10 cellular contexts compared by ENCODE assay signal in genomic region chr13:46622918-46623256, GRCh38.
DNase-seq lines count a peak whose midpoint lies in the region; ATAC-seq and TF ChIP-seq lines count a peak whose summit lies in the region.
"Had no signal": no experiment of that assay in that cellular context is flagged by ENCODE, and none has a peak within 500 bp of the region (broad histone marks: within the 10 kb centered on the region; RNA-seq: fewer than 3 reads in every experiment).

No MANE protein-coding gene starts in this region.

- H3K27ac ChIP-seq in SJCRH30, result no peak overlapping the region
- H3K27ac ChIP-seq in gastroesophageal sphincter, result peak overlapping the region; percentile 60 to 68 (median 66)
- no peak overlapping the region for H3K27ac ChIP-seq in endodermal cell (ENCODE audit: low read depth, low read length)

- no peak overlapping the region for H3K4me3 Mint-ChIP-seq in endodermal cell

- peaks cover 12% of the 10 kb centered on the region for H3K27me3 Mint-ChIP-seq in endodermal cell (ENCODE audit: insufficient read depth)

- no peaks in the 10 kb centered on the region; the same call in 1 of the 2 replicates for H3K36me3 ChIP-seq in SJCRH30
- H3K36me3 ChIP-seq in gastroesophageal sphincter, result no peaks in the 10 kb centered on the region
- H3K36me3 ChIP-seq in skeletal muscle satellite cell (ENCODE audit: insufficient read depth, low read length), result no peaks in the 10 kb centered on the region
- no peaks in the 10 kb centered on the region for H3K36me3 ChIP-seq in endodermal cell (ENCODE audit: control insufficient read depth, insufficient read depth, low read length)

- no peak overlapping the region for H3K9ac ChIP-seq in skeletal muscle satellite cell (ENCODE audit: low read depth, low read length)
- H3K9ac ChIP-seq in endodermal cell (ENCODE audit: extremely low read depth, low read length, poor library complexity, severe bottlenecking), result no peak overlapping the region

- TF ChIP-seq CTCF in gastroesophageal sphincter (IDR thresholded peaks at IDR 0.05), result no peak
- no peak for TF ChIP-seq CTCF in endodermal cell (conservative IDR thresholded peaks at IDR 0.05)

- 0% methylated on average over 3 of the region's 3 CpGs for WGBS in gastroesophageal sphincter (ENCODE audit: low coverage in 1 of 2), 2 donors
- 89 to 94% methylated on average over 3 of the region's 3 CpGs for WGBS in endodermal cell (ENCODE audit: insufficient coverage in 1 of 2, insufficient read length in 1 of 2), 2 experiments

- H3K27me3 ChIP-seq in SJCRH30, result no peaks in the 10 kb centered on the region
- no peaks in the 10 kb centered on the region for H3K27me3 ChIP-seq in gastroesophageal sphincter
- no peaks in the 10 kb centered on the region for H3K27me3 ChIP-seq in skeletal muscle satellite cell (ENCODE audit: control insufficient read depth, insufficient read depth, low read length)
- H3K27me3 ChIP-seq in endodermal cell (ENCODE audit: control insufficient read depth, insufficient read depth, low read length, poor library complexity, severe bottlenecking), result peaks cover 15% of the 10 kb centered on the region

- peak; percentile 6 for DNase-seq in GOT3 (lab: John Stamatoyannopoulos, UW)
- peak; percentile 66 to 80 for DNase-seq in SJCRH30
- DNase-seq in NCI-H510A (lab: John Stamatoyannopoulos, UW), result no peak
- no peak for DNase-seq in endodermal cell
- DNase-seq: activated naive CD4-positive, alpha-beta T cell treated with Interleukin-2 at 50 U/mL for 16 hours; NCI-H2029 had no signal

- H3K27ac Mint-ChIP-seq in endodermal cell, result no peak overlapping the region

- peak; percentile 90 for ATAC-seq in gastroesophageal sphincter
- ATAC-seq in GM18909 (IDR thresholded peaks at IDR 0.05; ENCODE audit: poor library complexity, unreplicated experiment), result no peak
- ATAC-seq in GM21576 (IDR thresholded peaks at IDR 0.05; ENCODE audit: unreplicated experiment), result no peak

- H3K4me1 ChIP-seq in SJCRH30 (peaks cover 11% of the 10 kb centered on the region), gastroesophageal sphincter (peaks cover 30 to 80% (median 32%) of the 10 kb centered on the region in 3 donors), skeletal muscle satellite cell (ENCODE audit: control insufficient read depth, insufficient read depth, low read length) (peaks cover 20% of the 10 kb centered on the region), endodermal cell (ENCODE audit: control insufficient read depth, insufficient read depth, low read length) (peaks cover 4% of the 10 kb centered on the region)

- no peaks in the 10 kb centered on the region for H3K9me3 Mint-ChIP-seq in endodermal cell

- H3K36me3 Mint-ChIP-seq in endodermal cell (ENCODE audit: low read depth), result no peaks in the 10 kb centered on the region

- peaks cover 27% of the 10 kb centered on the region for H3K4me1 Mint-ChIP-seq in endodermal cell

- TF ChIP-seq EP300 in gastroesophageal sphincter (IDR thresholded peaks at IDR 0.05), result no peak

- no peak for TF ChIP-seq POLR2A in gastroesophageal sphincter (IDR thresholded peaks at IDR 0.05)

- H3K9me3 ChIP-seq in SJCRH30 (replicated peaks) (no peaks in the 10 kb centered on the region), gastroesophageal sphincter (no peaks in the 10 kb centered on the region), skeletal muscle satellite cell (replicated peaks; ENCODE audit: low read length) (no peaks in the 10 kb centered on the region), endodermal cell (ENCODE audit: control insufficient read depth, low read length) (no peaks in the 10 kb centered on the region)

- H3K4me2 ChIP-seq in skeletal muscle satellite cell (ENCODE audit: low read length), result peak overlapping the region; percentile 59

- H3K4me3 ChIP-seq in SJCRH30 (no peak overlapping the region), gastroesophageal sphincter (no peak overlapping the region), skeletal muscle satellite cell (ENCODE audit: low read length) (no peak overlapping the region), endodermal cell (ENCODE audit: low read length) (no peak overlapping the region)

Comparison
In these comparisons a context has a peak if more than half of its experiments do, and no peak if none do; other contexts are left out.
1. DNase-seq: peak in GOT3 (single experiment) and SJCRH30 (2 of 2); none in NCI-H510A (single experiment) and endodermal cell (single experiment).
2. H3K27ac ChIP-seq: peak in gastroesophageal sphincter (4 of 4); none in SJCRH30 (single experiment) and endodermal cell (single experiment).